Comparison of ENCODE assay signal across 9 cellular contexts in the genomic region with DNA sequence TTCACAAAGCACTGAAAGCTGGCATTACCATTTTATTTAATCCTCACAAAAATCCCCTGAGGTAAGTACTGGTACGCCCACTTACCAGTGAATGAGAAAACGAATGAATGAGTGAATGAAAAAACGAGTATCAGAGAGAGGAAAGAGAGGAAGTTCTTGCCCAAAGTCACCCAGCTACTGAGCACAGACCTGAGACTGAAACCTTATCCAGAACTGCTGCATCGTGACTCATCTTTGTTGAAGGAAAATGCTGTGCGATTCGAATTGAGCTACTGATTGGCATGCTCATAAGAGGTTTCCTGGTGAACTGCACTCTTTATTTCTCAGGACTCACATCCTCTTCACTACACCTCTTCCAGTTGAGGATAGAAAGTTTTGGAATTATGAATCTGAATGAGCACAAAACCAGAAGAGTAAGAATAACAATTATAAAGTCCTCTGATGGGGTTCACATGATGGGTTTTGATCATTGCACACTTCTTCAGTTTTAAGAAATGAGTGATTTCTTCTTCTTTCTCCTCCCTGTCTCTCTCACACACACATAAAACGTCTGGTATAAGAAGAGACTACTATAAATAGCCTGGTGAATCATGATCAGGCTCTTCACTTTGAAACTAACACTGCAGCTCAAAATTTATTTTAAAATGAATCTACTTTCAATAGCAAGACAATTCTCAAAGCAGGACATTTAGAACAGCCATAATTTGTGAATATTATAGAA. TPM values are rescaled to one million over a fixed set of nuclear protein-coding genes. Genes with fewer than 3 reads are reported as not detected.
DNase-seq lines count a peak whose midpoint lies in the region; ATAC-seq and TF ChIP-seq lines count a peak whose summit lies in the region.
"Had no signal": no experiment of that assay in that cellular context is flagged by ENCODE, and none has a peak within 500 bp of the region (broad histone marks: within the 10 kb centered on the region; RNA-seq: fewer than 3 reads in every experiment).

No MANE protein-coding gene starts in this region.

- no peak overlapping the region for H3K4me3 ChIP-seq in dorsolateral prefrontal cortex

- intact Hi-C loops in dorsolateral prefrontal cortex (cut with DNase I), result no loop called here

- no peaks in the 10 kb centered on the region for H3K36me3 Mint-ChIP-seq in nephron progenitor cell (ENCODE audit: low read depth)

- no peaks in the 10 kb centered on the region for H3K9me3 Mint-ChIP-seq in nephron progenitor cell

- H3K4me1 Mint-ChIP-seq in nephron progenitor cell, result peaks cover 29% of the 10 kb centered on the region

- TF ChIP-seq CTCF in dorsolateral prefrontal cortex (IDR thresholded peaks at IDR 0.05 in 54 of 56, conservative IDR thresholded peaks at IDR 0.05 in 2 of 56; ENCODE audit: low read depth in 1 of 56, partially characterized antibody in 56 of 56) (no peak), nephron progenitor cell (IDR thresholded peaks at IDR 0.05) (no peak)

- H3K4me3 Mint-ChIP-seq in nephron progenitor cell, result no peak overlapping the region

- peaks cover 5% of the 10 kb centered on the region for H3K27me3 Mint-ChIP-seq in nephron progenitor cell (ENCODE audit: low read depth, poor library complexity)

- no peak overlapping the region for H3K27ac Mint-ChIP-seq in nephron progenitor cell

- no peak for TF ChIP-seq POLR2A in GM18505 (IDR thresholded peaks at IDR 0.05; ENCODE audit: borderline replicate concordance, extremely low read depth, insufficient read depth, insufficient read length)

- ATAC-seq in GM18505 (IDR thresholded peaks at IDR 0.05; ENCODE audit: unreplicated experiment) (peak; percentile 52), HG02623 (IDR thresholded peaks at IDR 0.05; ENCODE audit: unreplicated experiment) (peak; percentile 29)

- H3K27me3 ChIP-seq in dorsolateral prefrontal cortex, result no peaks in the 10 kb centered on the region
- H3K27me3 ChIP-seq: neutrophil had no signal

- peak overlapping the region in 46 of 59 donors; percentile 1 to 86 (median 65) for H3K27ac ChIP-seq in dorsolateral prefrontal cortex
- H3K27ac ChIP-seq: neutrophil had no signal

- DNase-seq in NOMO-1 treated with dmso at 0.1 percent for 144 hours (lab: John Stamatoyannopoulos, UW; ENCODE audit: unreplicated experiment), result peak; percentile 41
- DNase-seq in dorsolateral prefrontal cortex, result no peak
- DNase-seq in stimulated activated CD8-positive, alpha-beta memory T cell treated with anti-CD3 and anti-CD28 coated beads, Interleukin-15, amount 100 ng/mL, for 48 hours (ENCODE audit: low read depth in 2 of 2), result peak; percentile 33 to 49
- DNase-seq in NCI-H526 treated with DMSO at 0.1 percent for 48 hours (lab: John Stamatoyannopoulos, UW), result no peak
- DNase-seq in nephron progenitor cell, result no peak
- DNase-seq in NK-92 (lab: John Stamatoyannopoulos, UW; ENCODE audit: unreplicated experiment), result no peak

RNA-seq across cellular contexts. Expression of a gene that starts 32.1 kb away (rescaled TPM):
- total RNA-seq in dorsolateral prefrontal cortex, result 10 to 100 TPM in 13 of 120 experiments, 1 to 10 TPM in 107; 2.6 to 14.5 (median 7.0) TPM

Comparison
In these comparisons a context has a peak if more than half of its experiments do, and no peak if none do; other contexts are left out.
1. DNase-seq: peak in NOMO-1 treated with dmso at 0.1 percent for 144 hours (single experiment) and stimulated activated CD8-positive, alpha-beta memory T cell treated with anti-CD3 and anti-CD28 coated beads, Interleukin-15, amount 100 ng/mL, for 48 hours (2 of 2); none in dorsolateral prefrontal cortex (0 of 10), NCI-H526 treated with DMSO at 0.1 percent for 48 hours (single experiment), nephron progenitor cell (single experiment) and NK-92 (single experiment).